ENCODE assay signal across 1 cellular context in genomic region chr2:129956171-129956570, GRCh38. TPM values are rescaled to one million over a fixed set of nuclear protein-coding genes. Genes with fewer than 3 reads are reported as not detected.
"Had no signal": no experiment of that assay in that cellular context is flagged by ENCODE, and none has a peak within 500 bp of the region (broad histone marks: within the 10 kb centered on the region; RNA-seq: fewer than 3 reads in every experiment).

No MANE protein-coding gene starts in this region.

RNA-seq across cellular contexts. Expression of gene RAB6C, which starts 23.3 kb away (rescaled TPM):
- polyA plus RNA-seq: aorta had no signal
